Comparison of ENCODE assay signal across 8 cellular contexts in the genomic region with DNA sequence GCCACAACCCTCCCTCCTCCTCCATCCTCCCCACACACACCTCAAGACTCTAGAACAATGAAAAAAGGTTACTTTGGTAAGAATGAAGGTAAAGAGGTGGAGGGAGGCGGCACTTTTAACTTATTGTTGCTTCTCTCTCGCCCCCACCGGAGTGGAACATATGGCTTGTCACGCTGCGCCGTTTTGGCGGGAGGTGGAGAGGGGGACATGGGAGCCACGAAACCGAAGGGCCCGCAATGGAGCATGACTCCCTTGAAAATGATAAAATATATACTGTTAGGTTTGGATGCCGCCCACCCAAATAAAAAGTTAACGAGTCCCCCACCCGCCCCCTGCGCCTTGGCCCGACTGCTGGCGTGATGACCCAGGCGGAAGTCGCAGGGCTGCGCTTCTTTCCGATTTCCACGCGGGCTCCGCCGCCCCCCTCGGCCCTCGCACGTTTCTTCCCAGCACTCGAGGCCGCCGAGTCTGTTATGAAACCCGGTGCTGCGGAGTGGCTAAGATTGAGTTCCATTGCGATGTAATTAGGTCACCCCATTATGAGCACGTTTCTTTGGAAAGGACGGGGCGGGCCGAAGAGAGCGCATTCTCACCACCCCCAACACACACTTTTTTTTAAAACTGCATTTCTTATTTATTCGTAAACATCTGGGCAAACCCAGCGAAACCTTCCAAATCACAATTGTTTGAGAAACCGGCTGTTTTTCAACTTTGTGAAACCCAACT. TPM values are rescaled to one million over a fixed set of nuclear protein-coding genes. Genes with fewer than 3 reads are reported as not detected.
DNase-seq lines count a peak whose midpoint lies in the region; ATAC-seq and TF ChIP-seq lines count a peak whose summit lies in the region.

No MANE protein-coding gene starts in this region.

- in situ Hi-C loops in GM18951 (cut with MboI; ENCODE audit: low sequenced_read_pairs, unreplicated experiment), result loop anchor here (10.0 kb wide), 1 partner anchor 519 kb away; no protein-coding TSS in a partner anchor

- WGBS in heart right ventricle, 2 donors, result 1 to 3% methylated on average over 40 to 41 of the region's 41 CpGs
- WGBS in psoas muscle, 3 donors, result 0 to 1% (median 0%) methylated on average over 41 of the region's 41 CpGs

- H3K9me3 ChIP-seq in SK-N-MC (ENCODE audit: low read depth, low read length) (no peaks in the 10 kb centered on the region), heart right ventricle (no peaks in the 10 kb centered on the region), psoas muscle (peaks cover 3% of the 10 kb centered on the region)

- H3K4me1 ChIP-seq in heart right ventricle, result peaks cover 3 to 37% (median 9%) of the 10 kb centered on the region in 9 donors
- H3K4me1 ChIP-seq in psoas muscle, result no peaks in the 10 kb centered on the region

- H3K27ac ChIP-seq in SK-N-MC, result peak overlapping the region; percentile 99
- peak overlapping the region; percentile 99 to 100 (median 100) for H3K27ac ChIP-seq in heart right ventricle
- H3K27ac ChIP-seq in psoas muscle, result peak overlapping the region; percentile 100

- DNase-seq in A172 (ENCODE audit: low spot score) (peak; percentile 51), SK-N-MC (ENCODE audit: low read depth, low spot score) (no peak), heart right ventricle (peak; percentile 85 to 91), psoas muscle (peak; percentile 92 to 95), NCI-H187 treated with DMSO at 0.1 percent for 48 hours (lab: John Stamatoyannopoulos, UW) (no peak)
- DNase-seq in activated naive CD8-positive, alpha-beta T cell treated with anti-CD3 and anti-CD28 coated beads, Interleukin-2, amount 50 U/mL, for 16 hours (ENCODE audit: low read depth, low spot score), result peak; percentile 72

- H3K9ac ChIP-seq in SK-N-MC (ENCODE audit: insufficient read length), result peak overlapping the region; percentile 97

- intact Hi-C loops in heart right ventricle (cut with DNase I), result loop anchor here in 9 of 10 donors (1.0 to 10.0 kb wide), 14 partner anchors 21 to 547 kb away; no protein-coding TSS in a partner anchor
- intact Hi-C loops in psoas muscle (cut with DNase I), result loop anchor here (5.0 kb wide), 3 partner anchors 247 to 652 kb away; no protein-coding TSS in a partner anchor

- no peak for TF ChIP-seq CTCF in heart right ventricle (IDR thresholded peaks at IDR 0.05)
- TF ChIP-seq CTCF in psoas muscle (IDR thresholded peaks at IDR 0.05), result no peak

- TF ChIP-seq POLR2A in GM18951 (IDR thresholded peaks at IDR 0.05; ENCODE audit: extremely low read depth, insufficient read depth, insufficient read length), result peak; percentile 57

- ATAC-seq in heart right ventricle (peak; percentile 44 to 67 (median 55)), psoas muscle (peak; percentile 55 to 65 (median 62)), GM18519 (IDR thresholded peaks at IDR 0.05; ENCODE audit: low FRiP score, unreplicated experiment) (no peak)

- H3K36me3 ChIP-seq in SK-N-MC (ENCODE audit: insufficient read depth, low read length), result peaks cover 25% of the 10 kb centered on the region
- H3K36me3 ChIP-seq in heart right ventricle, result peaks cover 0 to 28% (median 12%) of the 10 kb centered on the region in 9 donors
- peaks cover 21 to 32% of the 10 kb centered on the region in 2 donors for H3K36me3 ChIP-seq in psoas muscle (ENCODE audit: insufficient read depth in 1 of 2, low read depth in 1 of 2)

- H3K4me3 ChIP-seq in SK-N-MC (peak overlapping the region; percentile 94), heart right ventricle (peak overlapping the region; percentile 60 to 93 (median 87)), psoas muscle (peak overlapping the region; percentile 91)

- H3K27me3 ChIP-seq in heart right ventricle (no peaks in the 10 kb centered on the region), psoas muscle (ENCODE audit: insufficient read depth in 3 of 3, low read length in 2 of 3) (no peaks in the 10 kb centered on the region)

RNA-seq across cellular contexts. Expression of a gene that starts 1.4 kb away (rescaled TPM):
- total RNA-seq in A172 (2014; rRNA removed; shearing (Covaris generic)), result 39.7 and 49.7 TPM in 2 replicates
- 100 to 1,000 TPM in 2 of 10 donors, 10 to 100 TPM in 8; 46.5 to 127 (median 55.3) TPM for total RNA-seq in heart right ventricle
- polyA plus RNA-seq in heart right ventricle, result 10 to 100 TPM; 40.8 to 41.1 TPM
- total RNA-seq in psoas muscle, result 100 to 1,000 TPM in 3 of 4 donors, 10 to 100 TPM in 1; 59.4 to 225 (median 160) TPM
- polyA plus RNA-seq in psoas muscle, result 100 to 1,000 TPM in 1 of 3 donors, 10 to 100 TPM in 2; 45.4 to 144 (median 46.8) TPM

Comparison
In these comparisons a context has a peak if more than half of its experiments do, and no peak if none do; other contexts are left out.
1. DNase-seq: peak in A172 (single experiment), activated naive CD8-positive, alpha-beta T cell treated with anti-CD3 and anti-CD28 coated beads, Interleukin-2, amount 50 U/mL, for 16 hours (single experiment), heart right ventricle (2 of 2) and psoas muscle (2 of 2); none in SK-N-MC (single experiment) and NCI-H187 treated with DMSO at 0.1 percent for 48 hours (single experiment).
2. Peak in every context shown above with its lines, with median percentiles within 50 percentile points of each other: H3K27ac ChIP-seq and H3K4me3 ChIP-seq.